In genomic region chr19:48190288-48191284, GRCh38 we compare ENCODE assay signal across 8 cellular contexts. TPM values are rescaled to one million over a fixed set of nuclear protein-coding genes. Genes with fewer than 3 reads are reported as not detected.
DNase-seq lines count a peak whose midpoint lies in the region; ATAC-seq, FAIRE-seq and TF ChIP-seq lines count a peak whose summit lies in the region.

No MANE protein-coding gene starts in this region.

- no peaks in the 10 kb centered on the region for H3K27me3 ChIP-seq in CD8-positive, alpha-beta T cell (ENCODE audit: insufficient read depth, low read length)
- no peaks in the 10 kb centered on the region for H3K27me3 ChIP-seq in trophoblast cell (ENCODE audit: insufficient read depth, low read length)

- H3K14ac ChIP-seq in trophoblast cell (ENCODE audit: low read length): no peak overlapping the region

- FAIRE-seq in H54 (lab: Jason Lieb, UNC): no peak

- H2AFZ ChIP-seq in trophoblast cell (ENCODE audit: insufficient read depth, low read length, poor library complexity): no peak overlapping the region

- no peak overlapping the region for H4K8ac ChIP-seq in trophoblast cell (ENCODE audit: low read depth, low read length)

- CTCF ChIA-PET in CD8-positive, alpha-beta T cell (lab: Charles Lee): interaction anchor here (0.6 to 2.3 kb wide), 8 partner anchors 12 to 100 kb away, joined by 4 to 14 read pairs (median 4); partner anchors contain the start of gene ZSWIM9

- H2BK120ac ChIP-seq in trophoblast cell (ENCODE audit: insufficient read depth, low read length, poor library complexity): no peak overlapping the region

- peak overlapping the region; percentile 11 for H3K4me2 ChIP-seq in trophoblast cell (ENCODE audit: low read length)

- no peaks in the 10 kb centered on the region for H3K9me3 ChIP-seq in CD8-positive, alpha-beta T cell (ENCODE audit: low read length)
- no peaks in the 10 kb centered on the region for H3K9me3 ChIP-seq in trophoblast cell (ENCODE audit: insufficient read depth, low read depth, low read length)

- no peak overlapping the region for H3K9ac ChIP-seq in trophoblast cell (ENCODE audit: low read length)

- H3K4ac ChIP-seq in trophoblast cell (ENCODE audit: low read depth, low read length): no peak overlapping the region

- no peak overlapping the region for H3K4me3 Mint-ChIP-seq in CD8-positive, alpha-beta T cell

- ATAC-seq in CD8-positive, alpha-beta T cell: peak; percentile 94
- peak; percentile 64 to 86 for ATAC-seq in activated CD4-positive, CD25-positive, alpha-beta regulatory T cell treated with anti-CD3 and anti-CD28 coated beads, Interleukin-2, amount 50 U/mL, for 24 hours
- ATAC-seq in HG03521 (IDR thresholded peaks at IDR 0.05; ENCODE audit: unreplicated experiment): no peak

- H2BK5ac ChIP-seq in trophoblast cell (ENCODE audit: low read depth, low read length, poor library complexity): no peak overlapping the region

- H3K79me2 ChIP-seq in trophoblast cell (ENCODE audit: control insufficient read depth, insufficient read depth, low read length, poor library complexity): no peaks in the 10 kb centered on the region

- H3K36me3 Mint-ChIP-seq in CD8-positive, alpha-beta T cell: peaks cover 17% of the 10 kb centered on the region

- no peaks in the 10 kb centered on the region for H3K79me1 ChIP-seq in trophoblast cell (ENCODE audit: low read length)

- no peaks in the 10 kb centered on the region for H3K36me3 ChIP-seq in CD8-positive, alpha-beta T cell (ENCODE audit: insufficient read depth, low read length)
- peaks cover 0 to 2% of the 10 kb centered on the region in 2 experiments for H3K36me3 ChIP-seq in trophoblast cell (ENCODE audit: control insufficient read depth in 1 of 2, insufficient read depth in 2 of 2, low read length in 2 of 2)

- no peak overlapping the region for H2AK5ac ChIP-seq in trophoblast cell (ENCODE audit: low read length)

- H3K27ac Mint-ChIP-seq in CD8-positive, alpha-beta T cell: peak overlapping the region; percentile 64

- TF ChIP-seq CTCF in CD8-positive, alpha-beta T cell (IDR thresholded peaks at IDR 0.05): no peak

- no peak overlapping the region for H3K4me3 ChIP-seq in CD8-positive, alpha-beta T cell (ENCODE audit: low read depth, low read length)
- no peak overlapping the region for H3K4me3 ChIP-seq in trophoblast cell (ENCODE audit: low read depth, low read length)

- intact Hi-C loops in CD8-positive, alpha-beta T cell (cut with DNase I, micrococcal nuclease): loop anchor here in 1 of 2 experiments (1.0 kb wide), 1 partner anchor 70 kb away; no protein-coding TSS in a partner anchor

- no peaks in the 10 kb centered on the region for H3K4me1 ChIP-seq in CD8-positive, alpha-beta T cell (ENCODE audit: insufficient read depth, low read length)
- no peaks in the 10 kb centered on the region for H3K4me1 ChIP-seq in trophoblast cell (ENCODE audit: control insufficient read depth in 1 of 2, insufficient read depth in 2 of 2, low read length in 2 of 2)

- peaks cover 12% of the 10 kb centered on the region for H3K4me1 Mint-ChIP-seq in CD8-positive, alpha-beta T cell (ENCODE audit: low read depth)

- no peak overlapping the region for H2BK12ac ChIP-seq in trophoblast cell (ENCODE audit: low read length)

- peak in 6 of 7 experiments; percentile 16 to 84 (median 56) for DNase-seq in CD8-positive, alpha-beta T cell
- peak; percentile 78 for DNase-seq in NCI-H1048 (lab: John Stamatoyannopoulos, UW)
- peak; percentile 63 for DNase-seq in effector CD4-positive, alpha-beta T cell
- DNase-seq in trophoblast cell: peak; percentile 27 to 76
- DNase-seq in H54 (ENCODE audit: insufficient read length, low spot score): no peak
- no peak for DNase-seq in DMS79 treated with DMSO at 0.1 percent for 48 hours (lab: John Stamatoyannopoulos, UW)

- no peak overlapping the region for H3K27ac ChIP-seq in CD8-positive, alpha-beta T cell (ENCODE audit: low read depth, low read length)
- H3K27ac ChIP-seq in trophoblast cell (ENCODE audit: low read depth, low read length): no peak overlapping the region

- no peak overlapping the region for H3K18ac ChIP-seq in trophoblast cell (ENCODE audit: low read length)

- no peaks in the 10 kb centered on the region for H3K9me3 Mint-ChIP-seq in CD8-positive, alpha-beta T cell

- no peak for TF ChIP-seq POLR2A in H54 (IDR thresholded peaks at IDR 0.05; ENCODE audit: low read depth, low read length)

- POLR2A ChIA-PET in CD8-positive, alpha-beta T cell (lab: Charles Lee): interaction anchor here (1.6 kb wide), 1 partner anchor 13 kb away, joined by 8 read pairs; no protein-coding TSS in a partner anchor

- H4K91ac ChIP-seq in trophoblast cell (ENCODE audit: low read depth, low read length): no peak overlapping the region

- no peak overlapping the region for H3K23ac ChIP-seq in trophoblast cell (ENCODE audit: low read length)

- H3K27me3 Mint-ChIP-seq in CD8-positive, alpha-beta T cell (ENCODE audit: low read depth): no peaks in the 10 kb centered on the region

- WGBS in trophoblast cell (ENCODE audit: extremely low coverage, insufficient coverage, insufficient read length): no CpG with 5 or more reads among the region's 16 CpGs

- H4K12ac ChIP-seq in trophoblast cell (ENCODE audit: low read depth, low read length): no peak overlapping the region

RNA-seq across cellular contexts. Expression of gene ZSWIM9, which starts 20.1 kb away (rescaled TPM):
- 1 to 10 TPM; 2.5 to 4.5 TPM for total RNA-seq in CD8-positive, alpha-beta T cell
- 2.1 and 2.2 TPM in 2 replicates for polyA plus RNA-seq in trophoblast cell (2013)

RNA-seq across cellular contexts. Expression of gene LIG1, which starts 20.4 kb away (rescaled TPM):
- 10 to 100 TPM; 62.5 to 67.5 TPM for total RNA-seq in CD8-positive, alpha-beta T cell
- polyA plus RNA-seq in trophoblast cell (2013): 40.8 and 40.9 TPM in 2 replicates

Comparison
In these comparisons a context has a peak if more than half of its experiments do, and no peak if none do; other contexts are left out.
1. DNase-seq: peak in CD8-positive, alpha-beta T cell (6 of 7), NCI-H1048 (single experiment), effector CD4-positive, alpha-beta T cell (single experiment) and trophoblast cell (2 of 2); none in H54 (single experiment) and DMS79 treated with DMSO at 0.1 percent for 48 hours (single experiment).